8 cellular contexts compared by ENCODE assay signal in the genomic region with DNA sequence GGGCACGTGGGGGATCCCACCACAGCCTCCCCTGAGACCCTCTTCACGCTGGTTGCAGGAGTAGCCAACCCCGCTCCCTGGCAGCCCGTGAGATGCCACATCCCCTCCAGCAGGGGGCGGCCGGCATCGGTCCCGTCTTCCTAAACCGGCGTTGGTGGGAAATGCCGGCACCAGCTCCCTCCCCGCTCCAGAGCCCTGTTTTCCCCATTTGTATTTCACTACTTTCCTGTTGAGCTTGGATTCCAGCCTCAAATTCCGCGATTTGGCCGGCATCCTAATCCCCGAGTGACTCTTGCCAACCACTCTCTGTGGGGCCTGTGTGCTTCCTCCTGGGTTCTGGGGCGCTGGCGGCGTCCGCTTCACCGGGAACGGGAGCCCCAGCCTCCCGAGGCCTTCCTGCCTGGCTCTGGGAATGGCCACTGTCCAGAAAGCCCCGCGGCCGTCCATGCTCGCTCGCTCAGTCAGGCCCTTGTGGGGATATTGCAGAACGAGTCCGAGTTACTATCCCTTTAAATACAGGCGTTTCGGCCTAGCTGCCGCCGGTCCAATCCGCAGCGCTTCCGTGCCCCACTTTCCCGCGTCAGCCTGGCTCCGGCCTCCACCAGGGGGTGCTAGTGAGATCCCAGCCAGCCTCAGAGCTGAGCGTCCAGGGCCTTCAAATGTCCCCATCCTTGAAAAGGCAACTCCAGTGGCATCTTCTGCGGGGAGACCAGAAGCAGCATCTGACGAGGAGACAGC. TPM values are rescaled to one million over a fixed set of nuclear protein-coding genes. Genes with fewer than 3 reads are reported as not detected.
DNase-seq lines count a peak whose midpoint lies in the region; ATAC-seq and TF ChIP-seq lines count a peak whose summit lies in the region.

No MANE protein-coding gene starts in this region.

- H2AFZ ChIP-seq in DND-41 (ENCODE audit: low read depth, low read length) (peak overlapping the region; percentile 92), KMS-11 (ENCODE audit: low read depth) (peak overlapping the region; percentile 100), neuron (ENCODE audit: low read depth, low read length) (peak overlapping the region; percentile 80)

- H3K4me3 ChIP-seq in DND-41 (ENCODE audit: low read depth in 1 of 2, low read length in 2 of 2) (peak overlapping the region; percentile 27 to 61; a peak in 3 of 4 replicates), KMS-11 (IDR thresholded peaks at IDR 0.05; ENCODE audit: insufficient read depth, low read depth, low read length) (no peak overlapping the region), neuron (ENCODE audit: low read length) (peak overlapping the region; percentile 50), stomach smooth muscle (ENCODE audit: low read length in 2 of 2) (peak overlapping the region; percentile 92 to 94)

- TF ChIP-seq CTCF in DND-41 (IDR thresholded peaks at IDR 0.05; ENCODE audit: borderline replicate concordance, extremely low read depth, low read length, poor library complexity, severe bottlenecking) (peak; percentile 81), KMS-11 (conservative IDR thresholded peaks at IDR 0.05; ENCODE audit: low read depth, low read length) (peak; percentile 87), foreskin keratinocyte (conservative IDR thresholded peaks at IDR 0.05) (peak; percentile 93)

- H3K4me2 ChIP-seq in DND-41 (ENCODE audit: insufficient read depth, low read length) (peak overlapping the region; percentile 66), KMS-11 (peak overlapping the region; percentile 77)

- peak; percentile 81 for ATAC-seq in DND-41 (ENCODE audit: insufficient read depth, low read depth)
- peak; percentile 91 for ATAC-seq in GM21723 (IDR thresholded peaks at IDR 0.05; ENCODE audit: unreplicated experiment)
- ATAC-seq in foreskin keratinocyte = peak; percentile 88

- H3K9me3 ChIP-seq in DND-41 (ENCODE audit: insufficient read depth, low read length, severe bottlenecking) (no peaks in the 10 kb centered on the region), neuron (ENCODE audit: low read length) (no peaks in the 10 kb centered on the region), stomach smooth muscle (ENCODE audit: control insufficient read depth in 2 of 2, low read length in 2 of 2) (no peaks in the 10 kb centered on the region)

- peak; percentile 69 for DNase-seq in DND-41
- DNase-seq in SIG-M5 treated with dmso at 0.1 percent for 504 hours (lab: John Stamatoyannopoulos, UW; ENCODE audit: unreplicated experiment) = peak; percentile 81
- DNase-seq in activated naive CD4-positive, alpha-beta T cell (lab: John Stamatoyannopoulos, UW) = peak; percentile 73 to 79 (median 74)
- DNase-seq in foreskin keratinocyte = peak; percentile 49 to 71

- H3K4me1 ChIP-seq in DND-41 (ENCODE audit: insufficient read depth, low read length) (peaks cover 15% of the 10 kb centered on the region), KMS-11 (ENCODE audit: low read depth, poor library complexity, severe bottlenecking) (peaks cover 11% of the 10 kb centered on the region), foreskin keratinocyte (no peaks in the 10 kb centered on the region), neuron (ENCODE audit: insufficient read depth, low read length) (no peaks in the 10 kb centered on the region), stomach smooth muscle (ENCODE audit: control insufficient read depth, insufficient read depth, low read length) (peaks cover 12% of the 10 kb centered on the region)

- H3K9ac ChIP-seq in DND-41 (ENCODE audit: low read depth, low read length) = peak overlapping the region; percentile 77
- peak overlapping the region; percentile 84; the same call in 1 of the 2 replicates for H3K9ac ChIP-seq in KMS-11
- peak overlapping the region; percentile 96 to 99 for H3K9ac ChIP-seq in stomach smooth muscle (ENCODE audit: low read length in 2 of 2)

- H3K36me3 ChIP-seq in DND-41 (ENCODE audit: insufficient read depth, low read length) = no peaks in the 10 kb centered on the region
- H3K36me3 ChIP-seq in KMS-11 (ENCODE audit: insufficient read depth) = no peaks in the 10 kb centered on the region
- H3K36me3 ChIP-seq in neuron (ENCODE audit: insufficient read depth, low read length) = no peaks in the 10 kb centered on the region
- no peaks in the 10 kb centered on the region for H3K36me3 ChIP-seq in stomach smooth muscle (ENCODE audit: control insufficient read depth in 2 of 2, insufficient read depth in 2 of 2, low read length in 2 of 2)

- H3K79me2 ChIP-seq in DND-41 (ENCODE audit: insufficient read depth, low read length) = no peaks in the 10 kb centered on the region
- no peaks in the 10 kb centered on the region for H3K79me2 ChIP-seq in KMS-11 (ENCODE audit: insufficient read depth, low read depth)

- H3K27me3 ChIP-seq in DND-41 (ENCODE audit: insufficient read depth, low read length, poor library complexity) (no peaks in the 10 kb centered on the region), KMS-11 (ENCODE audit: insufficient read depth, low read depth) (no peaks in the 10 kb centered on the region), foreskin keratinocyte (no peaks in the 10 kb centered on the region), neuron (ENCODE audit: insufficient read depth, low read length) (no peaks in the 10 kb centered on the region), stomach smooth muscle (ENCODE audit: control insufficient read depth in 1 of 2, insufficient read depth in 2 of 2, low read length in 2 of 2) (peaks cover 5 to 6% of the 10 kb centered on the region in 2 donors)

- H4K20me1 ChIP-seq in DND-41 (ENCODE audit: insufficient read depth, low read length) (no peaks in the 10 kb centered on the region), KMS-11 (ENCODE audit: insufficient read depth) (no peaks in the 10 kb centered on the region)

- peak overlapping the region; percentile 82 for H3K27ac ChIP-seq in DND-41 (ENCODE audit: low read length)
- peak overlapping the region; percentile 39; the same call in 1 of the 2 replicates for H3K27ac ChIP-seq in KMS-11
- H3K27ac ChIP-seq in foreskin keratinocyte = peak overlapping the region; percentile 43
- peak overlapping the region; percentile 99 for H3K27ac ChIP-seq in stomach smooth muscle (ENCODE audit: low read length)

RNA-seq across cellular contexts. Expression of a gene that starts 8.1 kb away (rescaled TPM):
- 0.14 and 0.39 TPM in 2 replicates for total RNA-seq in foreskin keratinocyte
- 0.07 and 0.11 TPM in 2 replicates for polyA plus RNA-seq in foreskin keratinocyte

Comparison
In these comparisons a context has a peak if more than half of its experiments do, and no peak if none do; other contexts are left out.
1. H3K27ac ChIP-seq: peak in every context shown above with its lines; median percentile 99 in stomach smooth muscle; 82 in DND-41; 43 in foreskin keratinocyte; 39 in KMS-11.